Comparison of ENCODE assay signal across 8 cellular contexts in the genomic region with DNA sequence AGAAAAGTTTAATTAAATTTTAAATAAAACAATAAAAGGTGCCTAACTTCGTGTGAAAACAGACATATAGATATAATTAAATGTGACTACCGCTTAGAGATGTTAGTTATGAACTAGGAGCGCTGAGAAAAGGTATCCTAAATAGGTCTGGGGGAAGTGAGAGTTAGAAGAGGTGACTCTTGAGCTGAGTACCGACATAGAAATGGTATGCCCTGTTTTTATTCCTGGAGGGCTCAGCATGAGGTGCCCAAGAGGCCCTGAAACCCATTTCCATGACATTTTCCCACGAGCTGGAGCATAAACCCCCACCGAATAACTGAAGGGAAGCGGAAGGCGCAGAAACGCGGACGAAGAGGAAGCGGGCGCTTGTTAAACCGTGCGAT. TPM values are rescaled to one million over a fixed set of nuclear protein-coding genes. Genes with fewer than 3 reads are reported as not detected.
DNase-seq lines count a peak whose midpoint lies in the region; ATAC-seq, FAIRE-seq and TF ChIP-seq lines count a peak whose summit lies in the region.

No MANE protein-coding gene starts in this region.

- H3K4me3 ChIP-seq in HUES48 (ENCODE audit: low read depth, low read length): peak overlapping the region; percentile 94

- H3K9me3 Mint-ChIP-seq in CD14-positive monocyte: peaks cover 0 to 3% (median 0%) of the 10 kb centered on the region in 7 donors
- peaks cover 0 to 2% (median 0%) of the 10 kb centered on the region in 9 donors for H3K9me3 Mint-ChIP-seq in naive thymus-derived CD8-positive, alpha-beta T cell

- H3K27me3 Mint-ChIP-seq in CD14-positive monocyte (ENCODE audit: low read depth in 3 of 3): peaks cover 0 to 2% (median 0%) of the 10 kb centered on the region in 3 donors
- H3K27me3 Mint-ChIP-seq in naive thymus-derived CD8-positive, alpha-beta T cell: peaks cover 0 to 15% (median 9%) of the 10 kb centered on the region in 5 donors

- H3K4me3 Mint-ChIP-seq in CD14-positive monocyte: peak overlapping the region; percentile 95 to 97
- H3K4me3 Mint-ChIP-seq in naive thymus-derived CD8-positive, alpha-beta T cell: peak overlapping the region; percentile 91 to 99 (median 98)

- H3K36me3 Mint-ChIP-seq in CD14-positive monocyte: peaks cover 0 to 6% of the 10 kb centered on the region in 2 donors
- H3K36me3 Mint-ChIP-seq in naive thymus-derived CD8-positive, alpha-beta T cell: peaks cover 0 to 6% (median 1%) of the 10 kb centered on the region in 3 donors

- peak in 1 of 2 donors; percentile 3 for ATAC-seq in naive thymus-derived CD8-positive, alpha-beta T cell
- ATAC-seq in HG02759 (IDR thresholded peaks at IDR 0.05; ENCODE audit: unreplicated experiment): no peak

- H3K36me3 ChIP-seq in HUES48 (ENCODE audit: control insufficient read depth, insufficient read depth, low read length): no peaks in the 10 kb centered on the region

- no peaks in the 10 kb centered on the region for H3K27me3 ChIP-seq in HUES48 (ENCODE audit: control insufficient read depth, insufficient read depth, low read length)

- no peaks in the 10 kb centered on the region; the same call in none of the 2 replicates for H3K4me1 ChIP-seq in HUES48 (ENCODE audit: control insufficient read depth, insufficient read depth, low read length)

- FAIRE-seq in GM19239 (lab: Jason Lieb, UNC) (no peak), RCC 7860 (lab: Jason Lieb, UNC) (no peak)

- peaks cover 38% of the 10 kb centered on the region for H3K4me1 Mint-ChIP-seq in CD14-positive monocyte
- peaks cover 21 to 40% (median 32%) of the 10 kb centered on the region in 4 donors for H3K4me1 Mint-ChIP-seq in naive thymus-derived CD8-positive, alpha-beta T cell

- intact Hi-C loops in CD14-positive monocyte (cut with micrococcal nuclease): no loop called here

- H3K9me3 ChIP-seq in HUES48 (ENCODE audit: control insufficient read depth, insufficient read depth, low read length): no peaks in the 10 kb centered on the region

- POLR2A ChIA-PET in naive thymus-derived CD8-positive, alpha-beta T cell (lab: Charles Lee): interaction anchor here (0.8 to 1.0 kb wide), 3 partner anchors 38 to 193 kb away, joined by 3 read pairs; no protein-coding TSS in a partner anchor

- peak overlapping the region; percentile 90 to 98 (median 95) for H3K27ac Mint-ChIP-seq in CD14-positive monocyte
- H3K27ac Mint-ChIP-seq in naive thymus-derived CD8-positive, alpha-beta T cell: peak overlapping the region; percentile 88 to 98 (median 96)

- peak overlapping the region; percentile 59 for H3K9ac ChIP-seq in HUES48 (ENCODE audit: low read depth, low read length)

- TF ChIP-seq CTCF in CD14-positive monocyte (IDR thresholded peaks at IDR 0.05): no peak

- H3K27ac ChIP-seq in HUES48 (ENCODE audit: low read depth, low read length) (peak overlapping the region; percentile 79), caudate nucleus (ENCODE audit: low read depth, low read length) (peak overlapping the region; percentile 79)

- DNase-seq in CD14-positive monocyte (ENCODE audit: low spot score) (no peak), caudate nucleus (lab: John Stamatoyannopoulos, UW) (no peak), GM19239 (ENCODE audit: insufficient read length, low spot score) (no peak), mucosa of gallbladder (ENCODE audit: low spot score) (no peak), RCC 7860 (ENCODE audit: low spot score) (no peak)
- no peak for DNase-seq in naive thymus-derived CD8-positive, alpha-beta T cell

RNA-seq across cellular contexts. Expression of a gene that starts 0.4 kb away (rescaled TPM):
- 100 to 1,000 TPM in 1 of 2 donors, 10 to 100 TPM in 1; 86.8 to 100 TPM for polyA plus RNA-seq in CD14-positive monocyte
- 10 to 100 TPM; 12.8 TPM for total RNA-seq in naive thymus-derived CD8-positive, alpha-beta T cell
- 10 to 100 TPM; 26.4 to 35.4 (median 32.8) TPM for polyA plus RNA-seq in naive thymus-derived CD8-positive, alpha-beta T cell
- 27.3 TPM for total RNA-seq in mucosa of gallbladder
